In genomic region chr16:29594926-29595838, GRCh38 we compare ENCODE assay signal across 8 cellular contexts.
DNase-seq lines count a peak whose midpoint lies in the region; ATAC-seq and TF ChIP-seq lines count a peak whose summit lies in the region.
"Not testable (repeated sequence)": the region's sequence is repeated elsewhere in the genome, so short reads cannot be mapped to it uniquely, and the experiment has no call there.

No MANE protein-coding gene starts in this region.

- not testable (repeated sequence) for H3K27me3 ChIP-seq in WERI-Rb-1 (ENCODE audit: insufficient read depth, low read depth, severe bottlenecking); iPS-20b (ENCODE audit: insufficient read depth, low read length); skeletal muscle satellite cell (ENCODE audit: control insufficient read depth, insufficient read depth, low read length)

- peak overlapping the region; percentile 79; the same call in 1 of the 2 replicates for H3K9ac ChIP-seq in iPS-20b (ENCODE audit: low read depth, low read length)
- H3K9ac ChIP-seq in skeletal muscle satellite cell (ENCODE audit: low read depth, low read length) = peak overlapping the region; percentile 90

- intact Hi-C loops in MCF 10A (cut with micrococcal nuclease) = not testable (repeated sequence)

- peak overlapping the region; percentile 98 for H3K27ac Mint-ChIP-seq in MCF 10A (ENCODE audit: low read depth, unreplicated experiment)

- H3K27ac ChIP-seq in WERI-Rb-1 = peak overlapping the region; percentile 73
- H3K27ac ChIP-seq in iPS-20b (ENCODE audit: low read length) = not testable (repeated sequence)

- peak overlapping the region; percentile 96 for H3K4me3 Mint-ChIP-seq in MCF 10A (ENCODE audit: unreplicated experiment)

- H3K27me3 Mint-ChIP-seq in MCF 10A (ENCODE audit: insufficient read depth, unreplicated experiment) = not testable (repeated sequence)

- not testable (repeated sequence) for H3K4me1 Mint-ChIP-seq in MCF 10A (ENCODE audit: insufficient read depth, unreplicated experiment)

- H3K4me2 ChIP-seq in skeletal muscle satellite cell (ENCODE audit: low read length) = peak overlapping the region; percentile 99

- H3K9me3 ChIP-seq in WERI-Rb-1 (ENCODE audit: severe bottlenecking); iPS-20b (ENCODE audit: insufficient read depth, low read depth, low read length); skeletal muscle satellite cell (replicated peaks; ENCODE audit: low read length): not testable (repeated sequence)

- H3K9me3 Mint-ChIP-seq in MCF 10A (ENCODE audit: unreplicated experiment) = not testable (repeated sequence)

- H3K36me3 Mint-ChIP-seq in MCF 10A (ENCODE audit: insufficient read depth, unreplicated experiment) = peaks cover 13% of the 10 kb centered on the region

- CTCF ChIA-PET in MCF 10A (lab: Yijun Ruan, JAX) = not testable (repeated sequence)

- peak; percentile 66 for ATAC-seq in GM18861 (IDR thresholded peaks at IDR 0.05; ENCODE audit: unreplicated experiment)
- ATAC-seq in HG03095 (IDR thresholded peaks at IDR 0.05; ENCODE audit: unreplicated experiment) = peak; percentile 64

- DNase-seq in A172 (ENCODE audit: low spot score) (peak; percentile 96), NCI-H2171 treated with DMSO at 0.1 percent for 48 hours (lab: John Stamatoyannopoulos, UW) (peak; percentile 71), WERI-Rb-1 (peak; percentile 90), MCF 10A (ENCODE audit: unreplicated experiment) (peak; percentile 95)

- TF ChIP-seq CTCF in WERI-Rb-1 (IDR thresholded peaks at IDR 0.05; ENCODE audit: low read depth, low read length); MCF 10A (IDR thresholded peaks at IDR 0.05; ENCODE audit: unreplicated experiment): not testable (repeated sequence)

- H3K4me1 ChIP-seq in iPS-20b (ENCODE audit: insufficient read depth, low read length); skeletal muscle satellite cell (ENCODE audit: control insufficient read depth, insufficient read depth, low read length): not testable (repeated sequence)

- not testable (repeated sequence) for BruUV-seq in MCF 10A (replicated peaks; lab: Mats Ljungman, UMichigan)

- H3K4me3 ChIP-seq in WERI-Rb-1 (ENCODE audit: low read depth, low read length) (peak overlapping the region; percentile 69), iPS-20b (ENCODE audit: low read length) (peak overlapping the region; percentile 66; the same call in 1 of the 2 replicates), skeletal muscle satellite cell (ENCODE audit: low read length) (peak overlapping the region; percentile 83)

- not testable (repeated sequence) for H3K36me3 ChIP-seq in WERI-Rb-1; iPS-20b (ENCODE audit: insufficient read depth, low read depth, low read length); skeletal muscle satellite cell (ENCODE audit: insufficient read depth, low read length)

- POLR2A ChIA-PET in MCF 10A (lab: Yijun Ruan, JAX) = interaction anchor here (0.7 to 1.5 kb wide), 4 partner anchors 18 to 225 kb away, joined by 3 to 5 read pairs (median 4); partner anchors contain the start of genes KIF22 and MVP
